1 cellular context compared by ENCODE assay signal in the genomic region with DNA sequence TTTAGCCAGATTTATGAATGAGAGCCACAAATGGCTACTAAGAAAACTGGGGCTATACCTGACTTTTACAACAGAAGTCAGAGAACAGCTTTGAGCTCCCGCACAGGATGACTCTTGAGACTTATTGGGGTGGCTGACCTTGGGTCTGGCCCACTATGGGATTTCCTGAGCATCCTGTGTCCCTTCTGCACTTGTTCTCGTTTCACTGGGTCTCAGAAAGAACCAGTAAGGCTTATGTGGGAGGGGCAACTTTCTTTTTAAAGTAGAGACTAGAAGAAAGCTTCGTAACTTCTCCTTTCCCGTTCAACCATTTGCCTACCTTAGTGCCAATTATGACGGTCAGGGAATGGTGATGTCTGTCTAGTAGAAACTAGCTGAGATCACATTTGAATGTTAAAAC.
TF ChIP-seq lines count a peak whose summit lies in the region.

No MANE protein-coding gene starts in this region.

TF ChIP-seq in GM23338, 12 proteins besides CTCF, POLR2A, EP300 and RAD21 (continued from another document):
- TF ChIP-seq, protein P1, sequence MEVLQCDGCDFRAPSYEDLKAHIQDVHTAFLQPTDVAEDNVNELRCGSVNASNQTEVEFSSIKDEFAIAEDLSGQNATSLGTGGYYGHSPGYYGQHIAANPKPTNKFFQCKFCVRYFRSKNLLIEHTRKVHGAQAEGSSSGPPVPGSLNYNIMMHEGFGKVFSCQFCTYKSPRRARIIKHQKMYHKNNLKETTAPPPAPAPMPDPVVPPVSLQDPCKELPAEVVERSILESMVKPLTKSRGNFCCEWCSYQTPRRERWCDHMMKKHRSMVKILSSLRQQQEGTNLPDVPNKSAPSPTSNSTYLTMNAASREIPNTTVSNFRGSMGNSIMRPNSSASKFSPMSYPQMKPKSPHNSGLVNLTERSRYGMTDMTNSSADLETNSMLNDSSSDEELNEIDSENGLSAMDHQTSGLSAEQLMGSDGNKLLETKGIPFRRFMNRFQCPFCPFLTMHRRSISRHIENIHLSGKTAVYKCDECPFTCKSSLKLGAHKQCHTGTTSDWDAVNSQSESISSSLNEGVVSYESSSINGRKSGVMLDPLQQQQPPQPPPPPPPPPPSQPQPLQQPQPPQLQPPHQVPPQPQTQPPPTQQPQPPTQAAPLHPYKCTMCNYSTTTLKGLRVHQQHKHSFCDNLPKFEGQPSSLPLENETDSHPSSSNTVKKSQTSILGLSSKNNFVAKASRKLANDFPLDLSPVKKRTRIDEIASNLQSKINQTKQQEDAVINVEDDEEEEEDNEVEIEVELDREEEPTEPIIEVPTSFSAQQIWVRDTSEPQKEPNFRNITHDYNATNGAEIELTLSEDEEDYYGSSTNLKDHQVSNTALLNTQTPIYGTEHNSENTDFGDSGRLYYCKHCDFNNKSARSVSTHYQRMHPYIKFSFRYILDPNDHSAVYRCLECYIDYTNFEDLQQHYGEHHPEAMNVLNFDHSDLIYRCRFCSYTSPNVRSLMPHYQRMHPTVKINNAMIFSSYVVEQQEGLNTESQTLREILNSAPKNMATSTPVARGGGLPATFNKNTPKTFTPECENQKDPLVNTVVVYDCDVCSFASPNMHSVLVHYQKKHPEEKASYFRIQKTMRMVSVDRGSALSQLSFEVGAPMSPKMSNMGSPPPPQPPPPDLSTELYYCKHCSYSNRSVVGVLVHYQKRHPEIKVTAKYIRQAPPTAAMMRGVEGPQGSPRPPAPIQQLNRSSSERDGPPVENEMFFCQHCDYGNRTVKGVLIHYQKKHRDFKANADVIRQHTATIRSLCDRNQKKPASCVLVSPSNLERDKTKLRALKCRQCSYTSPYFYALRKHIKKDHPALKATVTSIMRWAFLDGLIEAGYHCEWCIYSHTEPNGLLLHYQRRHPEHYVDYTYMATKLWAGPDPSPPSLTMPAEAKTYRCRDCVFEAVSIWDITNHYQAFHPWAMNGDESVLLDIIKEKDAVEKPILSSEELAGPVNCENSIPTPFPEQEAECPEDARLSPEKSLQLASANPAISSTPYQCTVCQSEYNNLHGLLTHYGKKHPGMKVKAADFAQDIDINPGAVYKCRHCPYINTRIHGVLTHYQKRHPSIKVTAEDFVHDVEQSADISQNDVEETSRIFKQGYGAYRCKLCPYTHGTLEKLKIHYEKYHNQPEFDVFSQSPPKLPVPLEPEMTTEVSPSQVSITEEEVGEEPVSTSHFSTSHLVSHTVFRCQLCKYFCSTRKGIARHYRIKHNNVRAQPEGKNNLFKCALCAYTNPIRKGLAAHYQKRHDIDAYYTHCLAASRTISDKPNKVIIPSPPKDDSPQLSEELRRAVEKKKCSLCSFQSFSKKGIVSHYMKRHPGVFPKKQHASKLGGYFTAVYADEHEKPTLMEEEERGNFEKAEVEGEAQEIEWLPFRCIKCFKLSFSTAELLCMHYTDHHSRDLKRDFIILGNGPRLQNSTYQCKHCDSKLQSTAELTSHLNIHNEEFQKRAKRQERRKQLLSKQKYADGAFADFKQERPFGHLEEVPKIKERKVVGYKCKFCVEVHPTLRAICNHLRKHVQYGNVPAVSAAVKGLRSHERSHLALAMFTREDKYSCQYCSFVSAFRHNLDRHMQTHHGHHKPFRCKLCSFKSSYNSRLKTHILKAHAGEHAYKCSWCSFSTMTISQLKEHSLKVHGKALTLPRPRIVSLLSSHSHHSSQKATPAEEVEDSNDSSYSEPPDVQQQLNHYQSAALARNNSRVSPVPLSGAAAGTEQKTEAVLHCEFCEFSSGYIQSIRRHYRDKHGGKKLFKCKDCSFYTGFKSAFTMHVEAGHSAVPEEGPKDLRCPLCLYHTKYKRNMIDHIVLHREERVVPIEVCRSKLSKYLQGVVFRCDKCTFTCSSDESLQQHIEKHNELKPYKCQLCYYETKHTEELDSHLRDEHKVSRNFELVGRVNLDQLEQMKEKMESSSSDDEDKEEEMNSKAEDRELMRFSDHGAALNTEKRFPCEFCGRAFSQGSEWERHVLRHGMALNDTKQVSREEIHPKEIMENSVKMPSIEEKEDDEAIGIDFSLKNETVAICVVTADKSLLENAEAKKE (CRISPR knock-in tag; IDR thresholded peaks at IDR 0.05): no peak
- TF ChIP-seq POLR2AphosphoS5 (IDR thresholded peaks at IDR 0.05; ENCODE audit: low read depth) (no peak), JUNB (IDR thresholded peaks at IDR 0.05; ENCODE audit: unreplicated experiment) (no peak), CREB1 (CRISPR knock-in tag; IDR thresholded peaks at IDR 0.05; ENCODE audit: low read depth) (no peak), EZH2 (IDR thresholded peaks at IDR 0.05; ENCODE audit: low read depth, unreplicated experiment) (no peak), EZH2phosphoT487 (IDR thresholded peaks at IDR 0.05; ENCODE audit: unreplicated experiment) (no peak), NANOG (IDR thresholded peaks at IDR 0.05; ENCODE audit: borderline replicate concordance) (no peak), ETS1 (IDR thresholded peaks at IDR 0.05) (no peak)
- TF ChIP-seq, protein P2, sequence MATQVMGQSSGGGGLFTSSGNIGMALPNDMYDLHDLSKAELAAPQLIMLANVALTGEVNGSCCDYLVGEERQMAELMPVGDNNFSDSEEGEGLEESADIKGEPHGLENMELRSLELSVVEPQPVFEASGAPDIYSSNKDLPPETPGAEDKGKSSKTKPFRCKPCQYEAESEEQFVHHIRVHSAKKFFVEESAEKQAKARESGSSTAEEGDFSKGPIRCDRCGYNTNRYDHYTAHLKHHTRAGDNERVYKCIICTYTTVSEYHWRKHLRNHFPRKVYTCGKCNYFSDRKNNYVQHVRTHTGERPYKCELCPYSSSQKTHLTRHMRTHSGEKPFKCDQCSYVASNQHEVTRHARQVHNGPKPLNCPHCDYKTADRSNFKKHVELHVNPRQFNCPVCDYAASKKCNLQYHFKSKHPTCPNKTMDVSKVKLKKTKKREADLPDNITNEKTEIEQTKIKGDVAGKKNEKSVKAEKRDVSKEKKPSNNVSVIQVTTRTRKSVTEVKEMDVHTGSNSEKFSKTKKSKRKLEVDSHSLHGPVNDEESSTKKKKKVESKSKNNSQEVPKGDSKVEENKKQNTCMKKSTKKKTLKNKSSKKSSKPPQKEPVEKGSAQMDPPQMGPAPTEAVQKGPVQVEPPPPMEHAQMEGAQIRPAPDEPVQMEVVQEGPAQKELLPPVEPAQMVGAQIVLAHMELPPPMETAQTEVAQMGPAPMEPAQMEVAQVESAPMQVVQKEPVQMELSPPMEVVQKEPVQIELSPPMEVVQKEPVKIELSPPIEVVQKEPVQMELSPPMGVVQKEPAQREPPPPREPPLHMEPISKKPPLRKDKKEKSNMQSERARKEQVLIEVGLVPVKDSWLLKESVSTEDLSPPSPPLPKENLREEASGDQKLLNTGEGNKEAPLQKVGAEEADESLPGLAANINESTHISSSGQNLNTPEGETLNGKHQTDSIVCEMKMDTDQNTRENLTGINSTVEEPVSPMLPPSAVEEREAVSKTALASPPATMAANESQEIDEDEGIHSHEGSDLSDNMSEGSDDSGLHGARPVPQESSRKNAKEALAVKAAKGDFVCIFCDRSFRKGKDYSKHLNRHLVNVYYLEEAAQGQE (IDR thresholded peaks at IDR 0.05; ENCODE audit: unreplicated experiment): no peak
